In genomic region chr14:81400202-81400678, GRCh38 we compare ENCODE assay signal across 1 cellular context.
TF ChIP-seq lines count a peak whose summit lies in the region.

Gene STON2 (minus strand): TSS chr14:81400324. CDS start chr14:81398382, 1,942 bp downstream.

TF ChIP-seq in K562, 482 proteins besides CTCF, POLR2A, EP300 and RAD21 (continued from another document and continues in another):
- TF ChIP-seq RERE (CRISPR knock-in tag; IDR thresholded peaks at IDR 0.05; ENCODE audit: borderline replicate concordance), result no peak
- peak; percentile 64 to 80 for TF ChIP-seq KDM1A (IDR thresholded peaks at IDR 0.05)
- TF ChIP-seq PBX2 (CRISPR knock-in tag; IDR thresholded peaks at IDR 0.05; ENCODE audit: low read depth), result peak; percentile 49
- TF ChIP-seq PBX2 (tag; conservative IDR thresholded peaks at IDR 0.05; ENCODE audit: low read depth), result peak; percentile 90
- TF ChIP-seq PRDM10 (IDR thresholded peaks at IDR 0.05; ENCODE audit: partially characterized antibody), result no peak
- peak; percentile 70 for TF ChIP-seq NFE2 (IDR thresholded peaks at IDR 0.05; ENCODE audit: low read depth)
- no peak for TF ChIP-seq PHF8 (IDR thresholded peaks at IDR 0.05; ENCODE audit: borderline replicate concordance, low read length)
- TF ChIP-seq ZNF318 (IDR thresholded peaks at IDR 0.05; ENCODE audit: borderline replicate concordance in 1 of 2, low read depth in 1 of 2), result peak in 1 of 2 experiments; percentile 75; a peak in 1 of 4 replicates
- TF ChIP-seq LCOR (CRISPR knock-in tag; IDR thresholded peaks at IDR 0.05), result no peak
- TF ChIP-seq E2F1 (CRISPR knock-in tag; IDR thresholded peaks at IDR 0.05), result no peak
- TF ChIP-seq TAF9B (IDR thresholded peaks at IDR 0.05; ENCODE audit: partially characterized antibody), result peak; percentile 38
- TF ChIP-seq ETS1 (conservative IDR thresholded peaks at IDR 0.05; ENCODE audit: control insufficient read depth, low read depth, low read length), result no peak
- peak in 1 of 2 experiments; percentile 47; a peak in 1 of 4 replicates for TF ChIP-seq TBL1XR1 (IDR thresholded peaks at IDR 0.05; ENCODE audit: low read length in 2 of 2)
- TF ChIP-seq MAFK (IDR thresholded peaks at IDR 0.05; ENCODE audit: low read length), result peak; percentile 68; the same call in 1 of the 2 replicates
- no peak for TF ChIP-seq ATF2 (CRISPR knock-in tag; IDR thresholded peaks at IDR 0.05)
- no peak for TF ChIP-seq CHAMP1 (IDR thresholded peaks at IDR 0.05)
